27 cellular contexts compared by ENCODE assay signal in genomic region chr18:6341303-6341702, GRCh38.
"Had no signal": no experiment of that assay in that cellular context is flagged by ENCODE, and none has a peak within 500 bp of the region (broad histone marks: within the 10 kb centered on the region; RNA-seq: fewer than 3 reads in every experiment).

No MANE protein-coding gene starts in this region.

- H3K27me3 ChIP-seq: stomach, suprapubic skin, testis, thyroid gland, tibial artery, tibial nerve, transverse colon, upper lobe of left lung, upper lobe of right lung, uterus, vagina had no signal

- H3K4me3 ChIP-seq: stomach, suprapubic skin, testis, thoracic aorta, thyroid gland, tibial artery, tibial nerve, transverse colon, upper lobe of left lung, upper lobe of right lung, uterus, vagina had no signal

- ATAC-seq: stimulated activated effector memory CD8-positive, alpha-beta T cell treated with anti-CD3 and anti-CD28 coated beads, Interleukin-12 subunit alpha, Interleukin-12 subunit beta, amount 100 ng/mL, for 72 hours; stimulated activated memory B cell treated with anti-CD40 and anti-IgM and Interleukin-4, amounts not matched to agents 10 μg/mL and 1 μg/mL and 100 μg/mL, for 72 hours; stimulated activated naive B cell treated with anti-CD40 and anti-IgM and Interleukin-4, amounts not matched to agents 10 μg/mL and 1 μg/mL and 100 μg/mL, for 72 hours; stimulated activated naive CD8-positive, alpha-beta T cell treated with anti-CD3 and anti-CD28 coated beads, Interleukin-15, amount 100 ng/mL, for 72 hours; stimulated activated naive CD8-positive, alpha-beta T cell treated with anti-CD3 and anti-CD28 coated beads, Interleukin-15, Interleukin-2, amounts not matched to agents 100 U/mL and 50 U/mL, for 24 hours; upper lobe of right lung had no signal

- H3K4me1 ChIP-seq: stomach, suprapubic skin, testis, thyroid gland, tibial artery, tibial nerve, transverse colon, upper lobe of left lung, upper lobe of right lung, uterus, vagina had no signal

- H3K9me3 ChIP-seq: suprapubic skin, testis, thyroid gland, upper lobe of right lung, vagina had no signal

- H3K27ac ChIP-seq: stomach, suprapubic skin, testis, thoracic aorta, thyroid gland, tibial artery, tibial nerve, transverse colon, upper lobe of left lung, upper lobe of right lung, uterus, vagina had no signal

- FAIRE-seq: urothelium cell line had no signal

- DNase-seq: stimulated activated CD4-positive, alpha-beta T cell treated with anti-CD3 and anti-CD28 coated beads, Interleukin-2, amount 100 ng/mL, for 48 hours; stimulated activated CD4-positive, alpha-beta T cell treated with anti-CD3 and anti-CD28 coated beads, Interleukin-4, amount 100 ng/mL, for 1 hour; stimulated activated CD4-positive, alpha-beta T cell treated with anti-CD3 and anti-CD28 coated beads, Interleukin-4, amount 100 ng/mL, for 24 hours; stimulated activated CD4-positive, alpha-beta T cell treated with anti-CD3 and anti-CD28 coated beads, Interleukin-4, amount 100 ng/mL, for 4 hours; stimulated activated CD8-positive, alpha-beta memory T cell treated with anti-CD3 and anti-CD28 coated beads, Interleukin-4, amount 100 ng/mL, for 48 hours; stimulated activated naive B cell treated with anti-CD40 and anti-IgM and Interleukin-4, amounts not matched to agents 10 μg/mL and 1 μg/mL and 100 μg/mL, for 72 hours; stimulated activated naive CD4-positive, alpha-beta T cell; stimulated activated naive CD4-positive, alpha-beta T cell treated with Interleukin-2 at 50 U/mL for 16 hours; stimulated activated naive CD8-positive, alpha-beta T cell treated with anti-CD3 and anti-CD28 coated beads, Interleukin-15, amount 100 ng/mL, for 72 hours; stimulated activated naive CD8-positive, alpha-beta T cell treated with anti-CD3 and anti-CD28 coated beads, Interleukin-15, Interleukin-2, amounts not matched to agents 100 U/mL and 50 U/mL, for 24 hours; stomach; substantia nigra; testis; thyroid gland; tibial artery; transverse colon; trophoblast cell; upper lobe of left lung; upper lobe of right lung; uterus had no signal

- H3K36me3 ChIP-seq: stomach, suprapubic skin, thoracic aorta, thyroid gland, tibial artery, tibial nerve, transverse colon, upper lobe of left lung, upper lobe of right lung, uterus, vagina had no signal
